9 cellular contexts compared by ENCODE assay signal in genomic region chr16:75099075-75099667, GRCh38. TPM values are rescaled to one million over a fixed set of nuclear protein-coding genes. Genes with fewer than 3 reads are reported as not detected.
A peak's percentile ranks its signal among the peaks of the same experiment; 100 is the strongest.
DNase-seq lines count a peak whose midpoint lies in the region; ATAC-seq lines count a peak whose summit lies in the region.
"Had no signal": no experiment of that assay in that cellular context is flagged by ENCODE, and none has a peak within 500 bp of the region (broad histone marks: within the 10 kb centered on the region; RNA-seq: fewer than 3 reads in every experiment).

No MANE protein-coding gene starts in this region.

- CTCF ChIA-PET in activated CD8-positive, alpha-beta memory T cell treated with anti-CD3 and anti-CD28 coated beads, Interleukin-2, amount 10 ng/mL, durations not matched to agents 7 days and 5 days (lab: Charles Lee) = interaction anchor here (0.7 to 7.0 kb wide), 11 partner anchors 9 to 286 kb away, joined by 3 to 59 read pairs (median 3); partner anchors contain the start of genes WDR59 and ZNRF1

- H3K4me1 Mint-ChIP-seq in activated CD8-positive, alpha-beta memory T cell treated with anti-CD3 and anti-CD28 coated beads, Interleukin-2, amount 10 ng/mL, durations not matched to agents 7 days and 5 days = peaks cover 50% of the 10 kb centered on the region
- peaks cover 43% of the 10 kb centered on the region for H3K4me1 Mint-ChIP-seq in T-helper 17 cell

- peaks cover 6 to 28% (median 17%) of the 10 kb centered on the region in 5 donors for H3K4me1 ChIP-seq in subcutaneous abdominal adipose tissue (ENCODE audit: control insufficient read depth in 5 of 5, insufficient read depth in 5 of 5, low read length in 5 of 5)

- peak overlapping the region; percentile 61 for H3K27ac ChIP-seq in subcutaneous abdominal adipose tissue (ENCODE audit: low read depth, low read length)

- peaks cover 5% of the 10 kb centered on the region for H3K36me3 Mint-ChIP-seq in activated CD8-positive, alpha-beta memory T cell treated with anti-CD3 and anti-CD28 coated beads, Interleukin-2, amount 10 ng/mL, durations not matched to agents 7 days and 5 days
- H3K36me3 Mint-ChIP-seq in T-helper 17 cell (ENCODE audit: low read depth) = no peaks in the 10 kb centered on the region

- DNase-seq in activated CD8-positive, alpha-beta memory T cell treated with anti-CD3 and anti-CD28 coated beads, Interleukin-2, amount 10 ng/mL, durations not matched to agents 7 days and 5 days = no peak
- DNase-seq in activated CD8-positive, alpha-beta memory T cell treated with anti-CD3 and anti-CD28 coated beads for 24 hours = no peak
- DNase-seq in T-helper 17 cell (no peak), iPS-NIHi7 (ENCODE audit: extremely low spot score) (peak; percentile 12), HCEC 1CT (no peak), NCI-H1048 (lab: John Stamatoyannopoulos, UW) (no peak), AML-193 (lab: John Stamatoyannopoulos, UW) (no peak)
- DNase-seq: NCI-H146 had no signal

- H3K27me3 Mint-ChIP-seq in activated CD8-positive, alpha-beta memory T cell treated with anti-CD3 and anti-CD28 coated beads, Interleukin-2, amount 10 ng/mL, durations not matched to agents 7 days and 5 days = no peaks in the 10 kb centered on the region
- no peaks in the 10 kb centered on the region for H3K27me3 Mint-ChIP-seq in T-helper 17 cell

- H3K27me3 ChIP-seq in subcutaneous abdominal adipose tissue (ENCODE audit: control insufficient read depth in 5 of 5, insufficient read depth in 4 of 5, low read length in 5 of 5) = no peaks in the 10 kb centered on the region

- H3K9me3 ChIP-seq in T-helper 17 cell (ENCODE audit: control insufficient read depth, low read length, poor library complexity, severe bottlenecking) (no peaks in the 10 kb centered on the region), subcutaneous abdominal adipose tissue (ENCODE audit: control insufficient read depth in 5 of 5, low read length in 5 of 5) (no peaks in the 10 kb centered on the region)

- peak overlapping the region; percentile 13 for H3K4me3 Mint-ChIP-seq in activated CD8-positive, alpha-beta memory T cell treated with anti-CD3 and anti-CD28 coated beads, Interleukin-2, amount 10 ng/mL, durations not matched to agents 7 days and 5 days
- H3K4me3 Mint-ChIP-seq in T-helper 17 cell = peak overlapping the region; percentile 80

- no peak overlapping the region for H3K4me3 ChIP-seq in subcutaneous abdominal adipose tissue (ENCODE audit: low read depth in 1 of 5, low read length in 5 of 5)

- H3K9ac ChIP-seq in subcutaneous abdominal adipose tissue (ENCODE audit: low read length in 5 of 5) = no peak overlapping the region

- no peak for ATAC-seq in activated CD8-positive, alpha-beta memory T cell treated with anti-CD3 and anti-CD28 coated beads, Interleukin-2, amount 10 ng/mL, durations not matched to agents 7 days and 5 days
- ATAC-seq in T-helper 17 cell = no peak

- peaks cover 0 to 26% (median 10%) of the 10 kb centered on the region in 5 donors for H3K36me3 ChIP-seq in subcutaneous abdominal adipose tissue (ENCODE audit: control insufficient read depth in 5 of 5, insufficient read depth in 5 of 5, low read length in 5 of 5)

- H3K27ac Mint-ChIP-seq in activated CD8-positive, alpha-beta memory T cell treated with anti-CD3 and anti-CD28 coated beads, Interleukin-2, amount 10 ng/mL, durations not matched to agents 7 days and 5 days = peak overlapping the region; percentile 93
- H3K27ac Mint-ChIP-seq in T-helper 17 cell = peak overlapping the region; percentile 98

- H3K9me3 Mint-ChIP-seq in activated CD8-positive, alpha-beta memory T cell treated with anti-CD3 and anti-CD28 coated beads, Interleukin-2, amount 10 ng/mL, durations not matched to agents 7 days and 5 days (ENCODE audit: low read depth) = peaks cover 2% of the 10 kb centered on the region

RNA-seq across cellular contexts. Expression of gene LDHD, which starts 17.4 kb away (rescaled TPM):
- not detected for total RNA-seq in activated CD8-positive, alpha-beta memory T cell treated with anti-CD3 and anti-CD28 coated beads, Interleukin-2, amount 10 ng/mL, durations not matched to agents 7 days and 5 days
- under 1 TPM in 1 of 2 donors, not detected in 1; 0.62 TPM for total RNA-seq in T-helper 17 cell

RNA-seq across cellular contexts. Expression of gene ZFP1, which starts 49.2 kb away (rescaled TPM):
- 10 to 100 TPM; 13.6 to 15.6 TPM for total RNA-seq in activated CD8-positive, alpha-beta memory T cell treated with anti-CD3 and anti-CD28 coated beads, Interleukin-2, amount 10 ng/mL, durations not matched to agents 7 days and 5 days
- 10 to 100 TPM; 10.2 to 10.4 TPM for total RNA-seq in T-helper 17 cell
